ENCODE assay signal across 9 cellular contexts in genomic region chr5:145804701-145805100, GRCh38.
"Had no signal": no experiment of that assay in that cellular context is flagged by ENCODE, and none has a peak within 500 bp of the region (broad histone marks: within the 10 kb centered on the region; RNA-seq: fewer than 3 reads in every experiment).

No MANE protein-coding gene starts in this region.

- H3K9me3 Mint-ChIP-seq: GM23338, H9, HFFc6 had no signal

- ATAC-seq: GM23338, HCT116 had no signal

- H3K4me1 ChIP-seq: HAP-1 had no signal

- H3K27ac ChIP-seq: GM23248 had no signal

- H3K9me3 ChIP-seq: HAP-1 had no signal

- H3K9ac ChIP-seq: GM23248 had no signal

- DNase-seq: GM23248, GOT3, H7, H9, HCEC 1CT, HFFc6 had no signal

- H2AFZ ChIP-seq: GM23248, GM23338 had no signal

- H3K4me3 Mint-ChIP-seq: GM23338, H9, HFFc6 had no signal

- H3K4me2 ChIP-seq: GM23338 had no signal

- H3K27ac Mint-ChIP-seq: GM23338, H9, HFFc6 had no signal

- H3K4me3 ChIP-seq: GM23248, GM23338, HAP-1 had no signal

- H3K36me3 ChIP-seq: HAP-1 had no signal
